In genomic region chr11:120528749-120529148, GRCh38 we compare ENCODE assay signal across 30 cellular contexts. TPM values are rescaled to one million over a fixed set of nuclear protein-coding genes. Genes with fewer than 3 reads are reported as not detected.
"Had no signal": no experiment of that assay in that cellular context is flagged by ENCODE, and none has a peak within 500 bp of the region (broad histone marks: within the 10 kb centered on the region; RNA-seq: fewer than 3 reads in every experiment).

No MANE protein-coding gene starts in this region.

- H3K9me3 Mint-ChIP-seq: dendritic cell treated with granulocyte-macrophage colony-stimulating factor and Interleukin-4, amounts not matched to agents 40 ng/mL and 50 ng/mL, for 4 days; mesothelial cell of epicardium had no signal

- ATAC-seq: effector memory CD8-positive, alpha-beta T cell; esophagus mucosa; gastrocnemius medialis; heart right ventricle; left colon; left lobe of liver; lower lobe of right lung; mucosa of descending colon had no signal

- FAIRE-seq: endometrium, islet of Langerhans, keratinocyte had no signal

- H3K4me1 Mint-ChIP-seq: naive B cell had no signal

- DNase-seq: colonic mucosa; cortex of kidney; effector CD8-positive, alpha-beta T cell; effector memory CD8-positive, alpha-beta T cell; endodermal cell; erythroblast; esophagus squamous epithelium; foreskin fibroblast; foreskin melanocyte; gastrocnemius medialis; glutamatergic neuron; head of caudate nucleus; heart right ventricle; hippocampal formation; kidney glomerular epithelial cell; left colon; left ventricle myocardium inferior; lower lobe of right lung; mesenchymal stem cell; mucosa of descending colon; naive B cell had no signal

- H3K27ac ChIP-seq: colonic mucosa, epithelial cell of prostate, esophagus squamous epithelium, gastrocnemius medialis, heart right ventricle, left ventricle myocardium inferior, lower lobe of right lung had no signal

- H3K36me3 Mint-ChIP-seq: mesothelial cell of epicardium, naive B cell had no signal

- H3K4me1 ChIP-seq: colonic mucosa, gastrocnemius medialis had no signal

- H3K4me3 ChIP-seq: colonic mucosa, esophagus squamous epithelium, gastrocnemius medialis, heart right ventricle, left ventricle myocardium inferior, lower lobe of right lung, mucosa of descending colon had no signal

- H3K9me3 ChIP-seq: colonic mucosa, esophagus squamous epithelium, gastrocnemius medialis, heart right ventricle, left ventricle myocardium inferior, lower lobe of right lung, mucosa of descending colon had no signal

- H3K36me3 ChIP-seq: colonic mucosa, esophagus squamous epithelium, gastrocnemius medialis, heart right ventricle, left ventricle myocardium inferior, lower lobe of right lung had no signal

- H3K27ac Mint-ChIP-seq: dendritic cell treated with granulocyte-macrophage colony-stimulating factor and Interleukin-4, amounts not matched to agents 40 ng/mL and 50 ng/mL, for 4 days; effector memory CD8-positive, alpha-beta T cell; endodermal cell; mesothelial cell of epicardium had no signal

- H3K4me3 Mint-ChIP-seq: dendritic cell treated with granulocyte-macrophage colony-stimulating factor and Interleukin-4, amounts not matched to agents 40 ng/mL and 50 ng/mL, for 4 days; effector memory CD8-positive, alpha-beta T cell; endodermal cell; mesothelial cell of epicardium; naive B cell had no signal

RNA-seq across cellular contexts. Expression of gene GRIK4, which starts 17.2 kb away (rescaled TPM):
- total RNA-seq: dermis microvascular lymphatic vessel endothelial cell had no signal
- polyA plus RNA-seq: keratinocyte had no signal
